In the genomic region with DNA sequence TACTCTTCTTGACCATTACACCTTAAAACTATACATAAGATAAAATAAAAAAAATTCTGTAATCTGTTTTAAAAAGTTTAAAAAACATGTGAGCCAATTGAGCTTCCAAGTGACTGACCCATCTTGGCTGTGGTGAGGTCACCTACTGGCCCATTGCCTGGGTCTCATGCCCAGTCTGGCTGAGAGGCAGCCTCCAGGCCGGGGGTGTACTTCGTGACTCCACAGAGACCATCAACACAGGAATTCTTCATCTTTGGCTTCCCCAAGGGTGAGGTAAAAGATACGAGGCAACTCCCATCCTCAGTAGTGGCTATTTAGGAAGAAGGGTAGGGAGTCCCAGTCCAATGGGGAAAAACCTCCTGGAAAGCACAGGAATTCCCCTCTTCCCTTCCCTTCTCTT, we compare ENCODE assay signal across 17 cellular contexts.
DNase-seq lines count a peak whose midpoint lies in the region; ATAC-seq and TF ChIP-seq lines count a peak whose summit lies in the region.
"Had no signal": no experiment of that assay in that cellular context is flagged by ENCODE, and none has a peak within 500 bp of the region (broad histone marks: within the 10 kb centered on the region; RNA-seq: fewer than 3 reads in every experiment).

No MANE protein-coding gene starts in this region.

- H3K36me3 ChIP-seq in psoas muscle (ENCODE audit: insufficient read depth in 1 of 2, low read depth in 1 of 2): no peaks in the 10 kb centered on the region

- intact Hi-C loops in psoas muscle (cut with DNase I): no loop called here

- no peak overlapping the region for H3K27ac Mint-ChIP-seq in T-helper 2 cell treated with Interferon-gamma antibody and Interleukin-4, amounts not matched to agents 5 μg/mL and 100 μg/mL, for 36 hours
- H3K27ac Mint-ChIP-seq: activated naive CD4-positive, alpha-beta T cell treated with anti-CD3 and anti-CD28 coated beads, Interleukin-2, amount 10 ng/mL, durations not matched to agents 7 days and 5 days; immature natural killer cell had no signal

- DNase-seq in Ammon's horn (ENCODE audit: low spot score) (peak; percentile 90), RPMI7951 (ENCODE audit: low read depth) (peak; percentile 37), fibroblast of pulmonary artery (ENCODE audit: low read depth) (peak; percentile 13), psoas muscle (peak in 1 of 2 donors; percentile 47), retina (no peak), GOT3 (lab: John Stamatoyannopoulos, UW) (no peak)
- DNase-seq in stimulated activated CD4-positive, alpha-beta T cell treated with anti-CD3 and anti-CD28 coated beads, Interleukin-4, amount 100 ng/mL, for 24 hours: no peak
- DNase-seq in T-helper 2 cell treated with Interferon-gamma antibody and Interleukin-4, amounts not matched to agents 5 μg/mL and 100 μg/mL, for 36 hours (ENCODE audit: low spot score): no peak
- DNase-seq: activated CD4-positive, alpha-beta T cell treated with anti-CD3 and anti-CD28 coated beads for 1 hour; activated CD8-positive, alpha-beta memory T cell treated with anti-CD3 and anti-CD28 coated beads, Interleukin-2, amount 50 U/mL, for 4 hours; activated naive CD4-positive, alpha-beta T cell treated with anti-CD3 and anti-CD28 coated beads, Interleukin-2, amount 10 ng/mL, durations not matched to agents 7 days and 5 days; central memory CD4-positive, alpha-beta T cell; immature natural killer cell; Karpas-422; NCI-H1436; NCI-H226; SHP77 treated with DMSO at 0.1 percent for 48 hours had no signal

- WGBS in psoas muscle, 3 donors: 10 to 43% (median 24%) methylated on average over 3 of the region's 3 CpGs

- ATAC-seq in psoas muscle: peak in 2 of 4 donors; percentile 66 to 75

- no peaks in the 10 kb centered on the region for H3K9me3 Mint-ChIP-seq in T-helper 2 cell treated with Interferon-gamma antibody and Interleukin-4, amounts not matched to agents 5 μg/mL and 100 μg/mL, for 36 hours
- H3K9me3 Mint-ChIP-seq: activated naive CD4-positive, alpha-beta T cell treated with anti-CD3 and anti-CD28 coated beads, Interleukin-2, amount 10 ng/mL, durations not matched to agents 7 days and 5 days had no signal

- H3K27me3 Mint-ChIP-seq in T-helper 2 cell treated with Interferon-gamma antibody and Interleukin-4, amounts not matched to agents 5 μg/mL and 100 μg/mL, for 36 hours (ENCODE audit: low read depth): no peaks in the 10 kb centered on the region

- H3K4me1 Mint-ChIP-seq in T-helper 2 cell treated with Interferon-gamma antibody and Interleukin-4, amounts not matched to agents 5 μg/mL and 100 μg/mL, for 36 hours (ENCODE audit: low read depth): peaks cover 15% of the 10 kb centered on the region
- H3K4me1 Mint-ChIP-seq: immature natural killer cell had no signal

- peak overlapping the region; percentile 23 for H3K27ac ChIP-seq in psoas muscle

- peaks cover 14% of the 10 kb centered on the region for H3K4me1 ChIP-seq in psoas muscle

- H3K36me3 Mint-ChIP-seq in T-helper 2 cell treated with Interferon-gamma antibody and Interleukin-4, amounts not matched to agents 5 μg/mL and 100 μg/mL, for 36 hours (ENCODE audit: low read depth): no peaks in the 10 kb centered on the region
- H3K36me3 Mint-ChIP-seq: activated naive CD4-positive, alpha-beta T cell treated with anti-CD3 and anti-CD28 coated beads, Interleukin-2, amount 10 ng/mL, durations not matched to agents 7 days and 5 days; immature natural killer cell had no signal

- TF ChIP-seq CTCF in fibroblast of pulmonary artery (IDR thresholded peaks at IDR 0.05; ENCODE audit: low read length, missing control alignments) (no peak), psoas muscle (IDR thresholded peaks at IDR 0.05) (no peak)

- H3K9me3 ChIP-seq in psoas muscle: no peaks in the 10 kb centered on the region

- H3K4me3 ChIP-seq in fibroblast of pulmonary artery (replicated peaks; ENCODE audit: low read depth, low read length) (no peak overlapping the region), psoas muscle (no peak overlapping the region)

- no peaks in the 10 kb centered on the region for H3K27me3 ChIP-seq in psoas muscle (ENCODE audit: insufficient read depth in 3 of 3, low read length in 2 of 3)

- H3K4me3 Mint-ChIP-seq in T-helper 2 cell treated with Interferon-gamma antibody and Interleukin-4, amounts not matched to agents 5 μg/mL and 100 μg/mL, for 36 hours: no peak overlapping the region
- H3K4me3 Mint-ChIP-seq: activated naive CD4-positive, alpha-beta T cell treated with anti-CD3 and anti-CD28 coated beads, Interleukin-2, amount 10 ng/mL, durations not matched to agents 7 days and 5 days; immature natural killer cell had no signal

Comparison
In these comparisons a context has a peak if more than half of its experiments do, and no peak if none do; other contexts are left out.
1. DNase-seq: peak in Ammon's horn (single experiment), RPMI7951 (single experiment) and fibroblast of pulmonary artery (single experiment); none in stimulated activated CD4-positive, alpha-beta T cell treated with anti-CD3 and anti-CD28 coated beads, Interleukin-4, amount 100 ng/mL, for 24 hours (single experiment), T-helper 2 cell treated with Interferon-gamma antibody and Interleukin-4, amounts not matched to agents 5 μg/mL and 100 μg/mL, for 36 hours (single experiment), retina (single experiment) and GOT3 (single experiment).